9 cellular contexts compared by ENCODE assay signal in genomic region chr6:47655719-47656595, GRCh38. TPM values are rescaled to one million over a fixed set of nuclear protein-coding genes. Genes with fewer than 3 reads are reported as not detected.
DNase-seq lines count a peak whose midpoint lies in the region; ATAC-seq and TF ChIP-seq lines count a peak whose summit lies in the region.
"Had no signal": no experiment of that assay in that cellular context is flagged by ENCODE, and none has a peak within 500 bp of the region (broad histone marks: within the 10 kb centered on the region; RNA-seq: fewer than 3 reads in every experiment).

No MANE protein-coding gene starts in this region.

- no peak overlapping the region for H3K4me3 Mint-ChIP-seq in activated T-helper 1 cell treated with anti-CD3 and anti-CD28 coated beads, Interleukin-12 subunit alpha, Interleukin-12 subunit beta, Interleukin-2, Interleukin-4 antibody, amounts not matched to agents 30 ng/mL and 10 ng/mL and 1 ng/mL, durations not matched to agents 14 hours and 24 hours and 36 hours

- no peak overlapping the region for H3K27ac Mint-ChIP-seq in activated T-helper 1 cell treated with anti-CD3 and anti-CD28 coated beads, Interleukin-12 subunit alpha, Interleukin-12 subunit beta, Interleukin-2, Interleukin-4 antibody, amounts not matched to agents 30 ng/mL and 10 ng/mL and 1 ng/mL, durations not matched to agents 14 hours and 24 hours and 36 hours

- TF ChIP-seq CTCF in lower lobe of right lung (IDR thresholded peaks at IDR 0.05) (no peak), suprapubic skin (IDR thresholded peaks at IDR 0.05) (no peak)

- intact Hi-C loops in activated T-helper 1 cell treated with anti-CD3 and anti-CD28 coated beads, Interleukin-12 subunit alpha, Interleukin-12 subunit beta, Interleukin-2, Interleukin-4 antibody, amounts not matched to agents 30 ng/mL and 10 ng/mL and 1 ng/mL, durations not matched to agents 14 hours and 24 hours and 36 hours (cut with micrococcal nuclease): no loop called here
- intact Hi-C loops in lower lobe of right lung (cut with DNase I): no loop called here

- H3K36me3 Mint-ChIP-seq in activated T-helper 1 cell treated with anti-CD3 and anti-CD28 coated beads, Interleukin-12 subunit alpha, Interleukin-12 subunit beta, Interleukin-2, Interleukin-4 antibody, amounts not matched to agents 30 ng/mL and 10 ng/mL and 1 ng/mL, durations not matched to agents 14 hours and 24 hours and 36 hours (ENCODE audit: low read depth): no peaks in the 10 kb centered on the region

- no peak overlapping the region for H3K9ac ChIP-seq in HUES64 (ENCODE audit: low read depth, low read length)

- peaks cover 10% of the 10 kb centered on the region for H3K27me3 Mint-ChIP-seq in activated T-helper 1 cell treated with anti-CD3 and anti-CD28 coated beads, Interleukin-12 subunit alpha, Interleukin-12 subunit beta, Interleukin-2, Interleukin-4 antibody, amounts not matched to agents 30 ng/mL and 10 ng/mL and 1 ng/mL, durations not matched to agents 14 hours and 24 hours and 36 hours (ENCODE audit: insufficient read depth)

- DNase-seq in GM03348 (ENCODE audit: low spot score) (peak; percentile 43), lower lobe of right lung (no peak), suprapubic skin (ENCODE audit: low spot score in 2 of 2) (no peak)
- peak; percentile 31 for DNase-seq in activated T-helper 1 cell treated with anti-CD3 and anti-CD28 coated beads, Interleukin-12 subunit alpha, Interleukin-12 subunit beta, Interleukin-2, Interleukin-4 antibody, amounts not matched to agents 30 ng/mL and 10 ng/mL and 1 ng/mL, durations not matched to agents 14 hours and 24 hours and 36 hours (ENCODE audit: low spot score)
- no peak for DNase-seq in stimulated activated naive CD4-positive, alpha-beta T cell (lab: John Stamatoyannopoulos, UW)

- no peaks in the 10 kb centered on the region for H3K9me3 Mint-ChIP-seq in activated T-helper 1 cell treated with anti-CD3 and anti-CD28 coated beads, Interleukin-12 subunit alpha, Interleukin-12 subunit beta, Interleukin-2, Interleukin-4 antibody, amounts not matched to agents 30 ng/mL and 10 ng/mL and 1 ng/mL, durations not matched to agents 14 hours and 24 hours and 36 hours

- WGBS in HUES64: 48% methylated on average over 6 of the region's 7 CpGs
- 54% methylated on average over 6 of the region's 7 CpGs for WGBS in suprapubic skin

- H3K9me3 ChIP-seq in HUES64 (ENCODE audit: insufficient read depth, low read depth, low read length) (no peaks in the 10 kb centered on the region), lower lobe of right lung (no peaks in the 10 kb centered on the region), suprapubic skin (no peaks in the 10 kb centered on the region)
- H3K9me3 ChIP-seq: breast epithelium had no signal

- no peak for TF ChIP-seq EP300 in suprapubic skin (IDR thresholded peaks at IDR 0.05)

- peak overlapping the region; percentile 23; the same call in 1 of the 2 replicates for H3K4me3 ChIP-seq in HUES64 (ENCODE audit: low read length)
- no peak overlapping the region for H3K4me3 ChIP-seq in lower lobe of right lung
- H3K4me3 ChIP-seq in suprapubic skin: no peak overlapping the region
- H3K4me3 ChIP-seq: breast epithelium had no signal

- H3K27me3 ChIP-seq in HUES64 (ENCODE audit: insufficient read depth, low read length) (no peaks in the 10 kb centered on the region), lower lobe of right lung (ENCODE audit: low read depth) (no peaks in the 10 kb centered on the region), suprapubic skin (no peaks in the 10 kb centered on the region)
- H3K27me3 ChIP-seq: breast epithelium had no signal

- H3K4me1 ChIP-seq in HUES64 (ENCODE audit: insufficient read depth, low read length) (peaks cover 10% of the 10 kb centered on the region; the same call in 1 of the 2 replicates), lower lobe of right lung (peaks cover 5% of the 10 kb centered on the region), suprapubic skin (peaks cover 7% of the 10 kb centered on the region)
- H3K4me1 ChIP-seq: breast epithelium had no signal

- H3K36me3 ChIP-seq in HUES64 (ENCODE audit: insufficient read depth, low read length) (no peaks in the 10 kb centered on the region), lower lobe of right lung (no peaks in the 10 kb centered on the region), suprapubic skin (no peaks in the 10 kb centered on the region)
- H3K36me3 ChIP-seq: breast epithelium had no signal

- H3K27ac ChIP-seq in HUES64 (ENCODE audit: low read depth, low read length) (0 out of 2 replicates have a peak overlapping the region, but pooled peaks have one; percentile 7), lower lobe of right lung (no peak overlapping the region), suprapubic skin (no peak overlapping the region)
- H3K27ac ChIP-seq: breast epithelium had no signal

- ATAC-seq in lower lobe of right lung (peak; percentile 11 to 35), HG02840 (IDR thresholded peaks at IDR 0.05; ENCODE audit: low FRiP score, unreplicated experiment) (no peak), GM21576 (IDR thresholded peaks at IDR 0.05; ENCODE audit: unreplicated experiment) (no peak)

- peaks cover 9% of the 10 kb centered on the region for H3K4me1 Mint-ChIP-seq in activated T-helper 1 cell treated with anti-CD3 and anti-CD28 coated beads, Interleukin-12 subunit alpha, Interleukin-12 subunit beta, Interleukin-2, Interleukin-4 antibody, amounts not matched to agents 30 ng/mL and 10 ng/mL and 1 ng/mL, durations not matched to agents 14 hours and 24 hours and 36 hours (ENCODE audit: low read depth)

- TF ChIP-seq POLR2A in suprapubic skin (IDR thresholded peaks at IDR 0.05): no peak

RNA-seq across cellular contexts. Expression of gene ADGRF4, which starts 42.4 kb away (rescaled TPM):
- polyA plus RNA-seq in HUES64 (2013, experiment 1 of 2): 0.10 TPM
- polyA plus RNA-seq in HUES64 (2013, experiment 2 of 2): 0.13 TPM
- not detected in 2 replicates for total RNA-seq in activated T-helper 1 cell treated with anti-CD3 and anti-CD28 coated beads, Interleukin-12 subunit alpha, Interleukin-12 subunit beta, Interleukin-2, Interleukin-4 antibody, amounts not matched to agents 30 ng/mL and 10 ng/mL and 1 ng/mL, durations not matched to agents 14 hours and 24 hours and 36 hours
- total RNA-seq in lower lobe of right lung (not detected), suprapubic skin (10 to 100 TPM; 38.9 to 74.3 (median 45.3) TPM)

Comparison
In these comparisons a context has a peak if more than half of its experiments do, and no peak if none do; other contexts are left out.
1. DNase-seq: peak in GM03348 (single experiment) and activated T-helper 1 cell treated with anti-CD3 and anti-CD28 coated beads, Interleukin-12 subunit alpha, Interleukin-12 subunit beta, Interleukin-2, Interleukin-4 antibody, amounts not matched to agents 30 ng/mL and 10 ng/mL and 1 ng/mL, durations not matched to agents 14 hours and 24 hours and 36 hours (single experiment); none in lower lobe of right lung (single experiment), suprapubic skin (0 of 2) and stimulated activated naive CD4-positive, alpha-beta T cell (0 of 6).
2. ATAC-seq: peak in lower lobe of right lung (2 of 2); none in HG02840 (single experiment) and GM21576 (single experiment).
3. RNA of gene ADGRF4, which starts 42.4 kb away (total RNA-seq): 38.9 to 74.3 TPM in suprapubic skin; not detected in lower lobe of right lung (single experiment) and not detected in activated T-helper 1 cell treated with anti-CD3 and anti-CD28 coated beads, Interleukin-12 subunit alpha, Interleukin-12 subunit beta, Interleukin-2, Interleukin-4 antibody, amounts not matched to agents 30 ng/mL and 10 ng/mL and 1 ng/mL, durations not matched to agents 14 hours and 24 hours and 36 hours; every median in the first group is over 10 times any median in the second.